In genomic region chr2:109304248-109304647, GRCh38 we compare ENCODE assay signal across 17 cellular contexts.
"Had no signal": no experiment of that assay in that cellular context is flagged by ENCODE, and none has a peak within 500 bp of the region (broad histone marks: within the 10 kb centered on the region; RNA-seq: fewer than 3 reads in every experiment).

No MANE protein-coding gene starts in this region.

- H3K4me1 ChIP-seq: colonic mucosa, foreskin keratinocyte, pancreas, right lobe of liver had no signal

- H3K27me3 Mint-ChIP-seq: stimulated activated naive CD8-positive, alpha-beta T cell treated with anti-CD3 and anti-CD28 coated beads, Interleukin-15, Interleukin-2, amounts not matched to agents 100 ng/mL and 50 ng/mL, for 24 hours had no signal

- H3K4me3 ChIP-seq: colonic mucosa, hepatocyte, pancreas, right lobe of liver, tibial artery, upper lobe of left lung had no signal

- H3K79me2 ChIP-seq: hepatocyte had no signal

- DNase-seq: colonic mucosa; dermis blood vessel endothelial cell; erythroblast; foreskin keratinocyte; left colon; mammary epithelial cell; naive thymus-derived CD4-positive, alpha-beta T cell; nephron progenitor cell; pancreas; right lobe of liver; stimulated activated CD4-positive, alpha-beta T cell treated with anti-CD3 and anti-CD28 coated beads, Interleukin-4, amount 100 ng/mL, for 24 hours; tibial artery had no signal

- ATAC-seq: foreskin keratinocyte; left colon; naive thymus-derived CD4-positive, alpha-beta T cell; pancreas; right lobe of liver; stimulated activated memory B cell treated with anti-CD40 and anti-IgM and Interleukin-4, amounts not matched to agents 10 μg/mL and 1 μg/mL and 100 μg/mL, for 72 hours had no signal

- H3K9me3 Mint-ChIP-seq: naive thymus-derived CD4-positive, alpha-beta T cell; stimulated activated memory B cell treated with anti-CD40 and anti-IgM and Interleukin-4, amounts not matched to agents 10 μg/mL and 1 μg/mL and 100 μg/mL, for 72 hours; stimulated activated naive CD8-positive, alpha-beta T cell treated with anti-CD3 and anti-CD28 coated beads, Interleukin-15, Interleukin-2, amounts not matched to agents 100 ng/mL and 50 ng/mL, for 24 hours had no signal

- H3K36me3 Mint-ChIP-seq: naive thymus-derived CD4-positive, alpha-beta T cell; stimulated activated memory B cell treated with anti-CD40 and anti-IgM and Interleukin-4, amounts not matched to agents 10 μg/mL and 1 μg/mL and 100 μg/mL, for 72 hours had no signal

- H3K27ac Mint-ChIP-seq: nephron progenitor cell; progenitor cell of endocrine pancreas; stimulated activated memory B cell treated with anti-CD40 and anti-IgM and Interleukin-4, amounts not matched to agents 10 μg/mL and 1 μg/mL and 100 μg/mL, for 72 hours; stimulated activated naive CD8-positive, alpha-beta T cell treated with anti-CD3 and anti-CD28 coated beads, Interleukin-15, Interleukin-2, amounts not matched to agents 100 ng/mL and 50 ng/mL, for 24 hours had no signal

- H3K27ac ChIP-seq: colonic mucosa, foreskin keratinocyte, hepatocyte, pancreas, right lobe of liver, tibial artery, upper lobe of left lung had no signal

- H3K4me2 ChIP-seq: hepatocyte had no signal

- H3K4me1 Mint-ChIP-seq: stimulated activated memory B cell treated with anti-CD40 and anti-IgM and Interleukin-4, amounts not matched to agents 10 μg/mL and 1 μg/mL and 100 μg/mL, for 72 hours had no signal

- H3K27me3 ChIP-seq: colonic mucosa, hepatocyte, pancreas, right lobe of liver, tibial artery, upper lobe of left lung had no signal

- H3K4me3 Mint-ChIP-seq: naive thymus-derived CD4-positive, alpha-beta T cell; nephron progenitor cell; stimulated activated memory B cell treated with anti-CD40 and anti-IgM and Interleukin-4, amounts not matched to agents 10 μg/mL and 1 μg/mL and 100 μg/mL, for 72 hours; stimulated activated naive CD8-positive, alpha-beta T cell treated with anti-CD3 and anti-CD28 coated beads, Interleukin-15, Interleukin-2, amounts not matched to agents 100 ng/mL and 50 ng/mL, for 24 hours had no signal

- H3K36me3 ChIP-seq: colonic mucosa, pancreas, right lobe of liver, tibial artery, upper lobe of left lung had no signal

- H3K9me3 ChIP-seq: colonic mucosa, pancreas, right lobe of liver, tibial artery, upper lobe of left lung had no signal

- H2AFZ ChIP-seq: hepatocyte had no signal
